ENCODE assay signal across 8 cellular contexts in the genomic region with DNA sequence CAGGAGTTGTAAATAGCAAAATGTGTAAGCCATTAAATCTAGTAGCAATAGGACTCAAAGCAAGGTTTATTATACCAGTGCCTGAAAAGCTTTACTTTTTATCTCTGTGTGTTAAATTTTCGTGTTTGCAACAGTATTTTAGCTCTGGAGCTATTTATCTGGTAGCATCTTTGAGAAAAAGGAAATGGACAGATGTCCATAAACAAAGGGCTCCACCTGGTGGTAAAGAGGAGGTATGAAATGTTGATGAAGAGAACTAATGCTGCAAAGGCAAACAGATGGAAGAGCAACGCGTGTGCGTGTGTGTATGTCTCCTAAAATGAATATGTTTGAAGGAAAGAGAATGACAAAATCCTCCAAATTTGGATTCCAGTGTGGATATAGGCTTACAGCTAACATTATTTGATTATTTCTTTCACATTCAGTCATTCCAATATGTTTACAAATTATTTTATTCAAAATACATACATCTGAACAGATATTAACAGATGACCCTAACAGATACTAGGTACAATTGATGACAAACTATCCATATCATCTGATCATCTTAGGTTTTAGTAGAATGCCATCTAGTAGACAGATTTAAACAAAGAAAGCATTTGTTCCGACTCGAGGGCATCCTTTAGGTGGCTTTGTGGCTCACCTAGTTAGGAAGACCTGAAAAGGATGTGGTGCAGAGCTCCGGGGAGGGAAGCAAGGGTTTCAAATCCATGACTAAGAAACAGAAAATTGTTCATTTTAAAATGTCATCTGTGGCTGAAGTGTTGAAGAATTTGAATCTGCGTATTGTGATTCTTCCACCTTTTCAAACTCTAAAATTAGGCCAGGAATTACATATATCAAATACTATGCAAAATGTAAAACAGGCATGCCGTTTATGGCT.
DNase-seq lines count a peak whose midpoint lies in the region; ATAC-seq, FAIRE-seq and TF ChIP-seq lines count a peak whose summit lies in the region.

No MANE protein-coding gene starts in this region.

- intact Hi-C loops in transverse colon (cut with DNase I; ENCODE audit: low total_unique reads) = loop anchor here (10.0 kb wide), 1 partner anchor 492 kb away; no protein-coding TSS in a partner anchor

- TF ChIP-seq CTCF in astrocyte (IDR thresholded peaks at IDR 0.05; ENCODE audit: insufficient read depth, low read depth, low read length) (peak; percentile 61), transverse colon (IDR thresholded peaks at IDR 0.05) (peak; percentile 70 to 82 (median 79))

- H3K4me3 Mint-ChIP-seq in astrocyte (ENCODE audit: unreplicated experiment) = no peak overlapping the region

- H4K20me1 ChIP-seq in astrocyte (ENCODE audit: insufficient read depth, low read length) = no peaks in the 10 kb centered on the region

- H3K27me3 Mint-ChIP-seq in astrocyte (ENCODE audit: low read depth, unreplicated experiment) = peaks cover 9% of the 10 kb centered on the region

- ATAC-seq in HG03520 (IDR thresholded peaks at IDR 0.05; ENCODE audit: unreplicated experiment) (peak; percentile 56), GM19324 (IDR thresholded peaks at IDR 0.05; ENCODE audit: low FRiP score, unreplicated experiment) (no peak)

- no peak overlapping the region for H3K4me3 ChIP-seq in astrocyte (ENCODE audit: insufficient read depth, low read depth, low read length)
- H3K4me3 ChIP-seq in transverse colon = no peak overlapping the region

- peak; percentile 95 for FAIRE-seq in GM12892 (lab: Jason Lieb, UNC)
- peak; percentile 13 for FAIRE-seq in astrocyte (lab: Jason Lieb, UNC)

- no peak overlapping the region for H3K9ac ChIP-seq in astrocyte (ENCODE audit: low read length)

- H3K9me3 Mint-ChIP-seq in astrocyte (ENCODE audit: unreplicated experiment) = no peaks in the 10 kb centered on the region

- H3K4me2 ChIP-seq in astrocyte (ENCODE audit: low read length) = no peak overlapping the region

- TF ChIP-seq POLR2A in GM12892 (IDR thresholded peaks at IDR 0.05; ENCODE audit: low read depth, low read length) (no peak), transverse colon (IDR thresholded peaks at IDR 0.05) (no peak)

- no peaks in the 10 kb centered on the region for H3K9me3 ChIP-seq in astrocyte (ENCODE audit: insufficient read depth, low read depth, low read length)
- H3K9me3 ChIP-seq in transverse colon = no peaks in the 10 kb centered on the region

- in situ Hi-C loops in transverse colon (cut with MboI; ENCODE audit: low pct_ligation_motif_present in 1 of 4, low pct_unique_long_range_greater_than_20kb in 1 of 4, low sequenced_read_pairs in 3 of 4) = loop anchor here in 3 of 4 donors (25.0 kb wide), 1 partner anchor 485 kb away; no protein-coding TSS in a partner anchor

- H3K27me3 ChIP-seq in astrocyte (ENCODE audit: insufficient read depth, low read length) (peaks cover 12% of the 10 kb centered on the region), transverse colon (peaks cover 17% of the 10 kb centered on the region)

- no peaks in the 10 kb centered on the region for H3K36me3 ChIP-seq in astrocyte (ENCODE audit: insufficient read depth, low read length)
- H3K36me3 ChIP-seq in transverse colon = no peaks in the 10 kb centered on the region

- no peak overlapping the region for H3K27ac Mint-ChIP-seq in astrocyte (ENCODE audit: unreplicated experiment)

- H3K79me2 ChIP-seq in astrocyte (ENCODE audit: insufficient read depth, low read length) = no peaks in the 10 kb centered on the region

- H3K4me1 ChIP-seq in astrocyte (ENCODE audit: insufficient read depth, low read length) (no peaks in the 10 kb centered on the region), transverse colon (peaks cover 0 to 8% (median 0%) of the 10 kb centered on the region in 4 donors)

- DNase-seq in AML-193 (lab: John Stamatoyannopoulos, UW) = peak; percentile 53 to 67
- DNase-seq in GM12892 (ENCODE audit: insufficient read length) = no peak
- DNase-seq in NCI-H526 treated with DMSO at 0.1 percent for 48 hours (lab: John Stamatoyannopoulos, UW) = peak; percentile 93
- DNase-seq in astrocyte (ENCODE audit: low read depth) = peak; percentile 28
- peak; percentile 68 for DNase-seq in kidney glomerular epithelial cell (lab: John Stamatoyannopoulos, UW)
- no peak for DNase-seq in transverse colon

- WGBS in transverse colon (ENCODE audit: low coverage in 1 of 2), 2 donors = 22 to 39% methylated on average over 9 of the region's 9 CpGs

- no peak for TF ChIP-seq EP300 in transverse colon (IDR thresholded peaks at IDR 0.05; ENCODE audit: low read depth)

- H3K4me1 Mint-ChIP-seq in astrocyte (ENCODE audit: low read depth, unreplicated experiment) = peaks cover 2% of the 10 kb centered on the region

- H3K36me3 Mint-ChIP-seq in astrocyte (ENCODE audit: low read depth, unreplicated experiment) = no peaks in the 10 kb centered on the region

- H3K27ac ChIP-seq in astrocyte (ENCODE audit: low read depth, low read length) (no peak overlapping the region), transverse colon (no peak overlapping the region)

- H2AFZ ChIP-seq in astrocyte (ENCODE audit: low read depth, low read length) = no peak overlapping the region

Comparison
In these comparisons a context has a peak if more than half of its experiments do, and no peak if none do; other contexts are left out.
1. DNase-seq: peak in AML-193 (2 of 2), NCI-H526 treated with DMSO at 0.1 percent for 48 hours (single experiment), astrocyte (single experiment) and kidney glomerular epithelial cell (single experiment); none in GM12892 (single experiment) and transverse colon (single experiment).